In genomic region chr6:155528982-155529453, GRCh38 we compare ENCODE assay signal across 9 cellular contexts.
DNase-seq lines count a peak whose midpoint lies in the region; TF ChIP-seq lines count a peak whose summit lies in the region.
"Had no signal": no experiment of that assay in that cellular context is flagged by ENCODE, and none has a peak within 500 bp of the region (broad histone marks: within the 10 kb centered on the region; RNA-seq: fewer than 3 reads in every experiment).

No MANE protein-coding gene starts in this region.

- TF ChIP-seq CTCF in HFF-Myc (IDR thresholded peaks at IDR 0.05; ENCODE audit: low read depth, low read length, missing control alignments) = no peak
- TF ChIP-seq CTCF in colonic mucosa (IDR thresholded peaks at IDR 0.05) = no peak
- TF ChIP-seq CTCF in neural progenitor cell (IDR thresholded peaks at IDR 0.05) = no peak

- H3K36me3 ChIP-seq in colonic mucosa (no peaks in the 10 kb centered on the region), neural progenitor cell (no peaks in the 10 kb centered on the region)
- H3K36me3 ChIP-seq: cardiac muscle cell had no signal

- DNase-seq in AG08396 (ENCODE audit: low spot score) (peak; percentile 68), HFF-Myc (ENCODE audit: extremely low read depth, low read depth) (peak; percentile 61), SKM-1 treated with dmso at 0.1 percent for 144 hours (lab: John Stamatoyannopoulos, UW; ENCODE audit: unreplicated experiment) (peak; percentile 87), iris pigment epithelial cell (ENCODE audit: low read depth) (peak; percentile 98), NCI-H2227 treated with DMSO at 0.1 percent for 48 hours (lab: John Stamatoyannopoulos, UW) (no peak), colonic mucosa (no peak), neural progenitor cell (ENCODE audit: low spot score) (no peak), NCI-H2227 (lab: John Stamatoyannopoulos, UW; ENCODE audit: unreplicated experiment) (no peak)

- no peaks in the 10 kb centered on the region for H3K36me3 Mint-ChIP-seq in neural progenitor cell

- H2AFZ ChIP-seq in neural progenitor cell (replicated peaks) = no peak overlapping the region

- H3K4me1 ChIP-seq in colonic mucosa (no peaks in the 10 kb centered on the region), neural progenitor cell (peaks cover 2% of the 10 kb centered on the region)

- H3K9ac ChIP-seq in colonic mucosa (ENCODE audit: low read depth in 2 of 2, low read length in 2 of 2) (no peak overlapping the region), neural progenitor cell (no peak overlapping the region)

- no peak overlapping the region for H3K27ac ChIP-seq in colonic mucosa
- no peak overlapping the region for H3K27ac ChIP-seq in neural progenitor cell
- H3K27ac ChIP-seq: cardiac muscle cell had no signal

- H3K4me3 ChIP-seq in HFF-Myc (replicated peaks; ENCODE audit: low read depth, low read length) (no peak overlapping the region), colonic mucosa (no peak overlapping the region), neural progenitor cell (no peak overlapping the region)
- H3K4me3 ChIP-seq: cardiac muscle cell had no signal

- H3F3A ChIP-seq in neural progenitor cell (ENCODE audit: low read depth) = no peaks in the 10 kb centered on the region

- no peak overlapping the region for H3K4me3 Mint-ChIP-seq in neural progenitor cell

- intact Hi-C loops in colonic mucosa (cut with DNase I) = no loop called here

- H4K20me1 ChIP-seq in neural progenitor cell (ENCODE audit: low read depth) = no peaks in the 10 kb centered on the region

- peaks cover 10% of the 10 kb centered on the region for H3K9me3 Mint-ChIP-seq in neural progenitor cell

- H3K9me3 ChIP-seq in colonic mucosa (no peaks in the 10 kb centered on the region), neural progenitor cell (ENCODE audit: low read depth) (no peaks in the 10 kb centered on the region)

- H3K4me2 ChIP-seq in neural progenitor cell = no peak overlapping the region

- no peak overlapping the region for H3K27ac Mint-ChIP-seq in neural progenitor cell

- H3K79me2 ChIP-seq in neural progenitor cell (ENCODE audit: low read depth) = no peaks in the 10 kb centered on the region

- H3K4me1 Mint-ChIP-seq in neural progenitor cell = peaks cover 5% of the 10 kb centered on the region

- H3K27me3 ChIP-seq in colonic mucosa (no peaks in the 10 kb centered on the region), neural progenitor cell (no peaks in the 10 kb centered on the region)
- H3K27me3 ChIP-seq: cardiac muscle cell had no signal

- no peaks in the 10 kb centered on the region for H3K27me3 Mint-ChIP-seq in neural progenitor cell (ENCODE audit: insufficient read depth, low read depth)

Comparison
In these comparisons a context has a peak if more than half of its experiments do, and no peak if none do; other contexts are left out.
1. DNase-seq: peak in AG08396 (single experiment), HFF-Myc (single experiment), SKM-1 treated with dmso at 0.1 percent for 144 hours (single experiment) and iris pigment epithelial cell (single experiment); none in NCI-H2227 treated with DMSO at 0.1 percent for 48 hours (single experiment), colonic mucosa (single experiment), neural progenitor cell (single experiment) and NCI-H2227 (single experiment).